In genomic region chr14:104794099-104794498, GRCh38 we compare ENCODE assay signal across 2 cellular contexts.
TF ChIP-seq lines count a peak whose summit lies in the region.

No MANE protein-coding gene starts in this region.

TF ChIP-seq in HEK293, 187 proteins besides CTCF, POLR2A, EP300 and RAD21 (continues in another document):
- TF ChIP-seq KLF10 (tag by site-specific recombination; IDR thresholded peaks at IDR 0.05) (0 out of 2 replicates have a peak, but pooled peaks have one; percentile 26), ZFP69B (tag by site-specific recombination; IDR thresholded peaks at IDR 0.05) (no peak), ZNF354C (tag by site-specific recombination; IDR thresholded peaks at IDR 0.05; ENCODE audit: borderline replicate concordance, low read depth) (no peak), KLF7 (tag by site-specific recombination; IDR thresholded peaks at IDR 0.05; ENCODE audit: borderline replicate concordance) (no peak), ZNF302 (tag by site-specific recombination; IDR thresholded peaks at IDR 0.05; ENCODE audit: low read depth) (no peak), ZNF184 (tag by site-specific recombination; IDR thresholded peaks at IDR 0.05) (no peak), ZSCAN23 (tag by site-specific recombination; IDR thresholded peaks at IDR 0.05) (no peak), ZNF335 (tag by site-specific recombination; conservative IDR thresholded peaks at IDR 0.05) (peak; percentile 54), ZNF777 (tag by site-specific recombination; IDR thresholded peaks at IDR 0.05; ENCODE audit: borderline replicate concordance) (no peak), ZNF626 (tag by site-specific recombination; IDR thresholded peaks at IDR 0.05) (no peak), MEIS1 (CRISPR knock-in tag; IDR thresholded peaks at IDR 0.05; ENCODE audit: borderline replicate concordance) (no peak), MYNN (tag by site-specific recombination; IDR thresholded peaks at IDR 0.05; ENCODE audit: borderline replicate concordance) (no peak), ZBTB17 (tag by site-specific recombination; IDR thresholded peaks at IDR 0.05) (peak; percentile 37; the same call in 1 of the 2 replicates), KLF1 (tag by site-specific recombination; IDR thresholded peaks at IDR 0.05) (peak; percentile 48; the same call in 1 of the 2 replicates), ZNF155 (tag by site-specific recombination; IDR thresholded peaks at IDR 0.05) (no peak), SP2 (tag by site-specific recombination; IDR thresholded peaks at IDR 0.05) (peak; percentile 32), ZNF670 (tag by site-specific recombination; IDR thresholded peaks at IDR 0.05; ENCODE audit: low read depth) (no peak), ZNF776 (tag by site-specific recombination; IDR thresholded peaks at IDR 0.05; ENCODE audit: borderline replicate concordance) (no peak), BCL11B (tag by site-specific recombination; IDR thresholded peaks at IDR 0.05; ENCODE audit: low read depth) (no peak), PRDM10 (tag by site-specific recombination; IDR thresholded peaks at IDR 0.05) (no peak), KLF17 (tag by site-specific recombination; IDR thresholded peaks at IDR 0.05) (peak; percentile 26; the same call in 1 of the 2 replicates), ZNF514 (tag by site-specific recombination; IDR thresholded peaks at IDR 0.05) (no peak), ZIC2 (tag by site-specific recombination; IDR thresholded peaks at IDR 0.05) (peak; percentile 61), REPIN1 (tag by site-specific recombination; IDR thresholded peaks at IDR 0.05; ENCODE audit: low read depth) (no peak), ZNF121 (tag by site-specific recombination; IDR thresholded peaks at IDR 0.05) (no peak), ATF2 (tag by site-specific recombination; IDR thresholded peaks at IDR 0.05; ENCODE audit: low read depth) (no peak), ZNF37A (tag by site-specific recombination; IDR thresholded peaks at IDR 0.05) (no peak), ZNF549 (tag by site-specific recombination; IDR thresholded peaks at IDR 0.05) (no peak), YY2 (tag by site-specific recombination; IDR thresholded peaks at IDR 0.05) (no peak), ZNF843 (tag by site-specific recombination; IDR thresholded peaks at IDR 0.05) (no peak), ZNF785 (tag by site-specific recombination; IDR thresholded peaks at IDR 0.05) (no peak), ZNF23 (tag by site-specific recombination; IDR thresholded peaks at IDR 0.05; ENCODE audit: borderline replicate concordance) (no peak), ZNF830 (tag by site-specific recombination; IDR thresholded peaks at IDR 0.05; ENCODE audit: low read depth) (no peak), ZBTB7A (tag by site-specific recombination; IDR thresholded peaks at IDR 0.05; ENCODE audit: low read depth) (no peak), GLI4 (tag by site-specific recombination; IDR thresholded peaks at IDR 0.05) (no peak), ZNF600 (tag by site-specific recombination; IDR thresholded peaks at IDR 0.05) (peak; percentile 52; the same call in 1 of the 2 replicates), ZNF146 (tag by site-specific recombination; IDR thresholded peaks at IDR 0.05) (no peak)

TF ChIP-seq in H1, 55 proteins besides CTCF, POLR2A, EP300 and RAD21:
- TF ChIP-seq CREB1 (IDR thresholded peaks at IDR 0.05) (peak; percentile 65; the same call in 1 of the 2 replicates), E2F6 (IDR thresholded peaks at IDR 0.05) (no peak), SAP30 (IDR thresholded peaks at IDR 0.05; ENCODE audit: insufficient read depth, insufficient replicate concordance, low read length) (no peak), GABPA (IDR thresholded peaks at IDR 0.05; ENCODE audit: borderline replicate concordance, insufficient read depth, low read length) (peak; percentile 65; the same call in 1 of the 2 replicates), USF2 (IDR thresholded peaks at IDR 0.05; ENCODE audit: low read length) (no peak), CHD2 (IDR thresholded peaks at IDR 0.05; ENCODE audit: low read length) (no peak), TAF1 (IDR thresholded peaks at IDR 0.05; ENCODE audit: low read depth, low read length) (0 out of 2 replicates have a peak, but pooled peaks have one; percentile 23), CHD7 (IDR thresholded peaks at IDR 0.05; ENCODE audit: insufficient replicate concordance, low read length) (no peak), RBBP5 (IDR thresholded peaks at IDR 0.05; ENCODE audit: borderline replicate concordance, low read depth, low read length) (no peak), RFX5 (IDR thresholded peaks at IDR 0.05; ENCODE audit: borderline replicate concordance, low read depth, low read length) (no peak), KDM4A (IDR thresholded peaks at IDR 0.05; ENCODE audit: low read depth, low read length, severe bottlenecking) (no peak), YY1 (IDR thresholded peaks at IDR 0.05; ENCODE audit: low read depth, low read length) (no peak), SRF (IDR thresholded peaks at IDR 0.05; ENCODE audit: low read depth, low read length) (no peak), BRCA1 (IDR thresholded peaks at IDR 0.05; ENCODE audit: low read depth, low read length) (no peak), MAX (IDR thresholded peaks at IDR 0.05) (peak; percentile 54)
TF ChIP-seq in H1: peak in this region for 4.
